ENCODE assay signal across 1 cellular context in the genomic region with DNA sequence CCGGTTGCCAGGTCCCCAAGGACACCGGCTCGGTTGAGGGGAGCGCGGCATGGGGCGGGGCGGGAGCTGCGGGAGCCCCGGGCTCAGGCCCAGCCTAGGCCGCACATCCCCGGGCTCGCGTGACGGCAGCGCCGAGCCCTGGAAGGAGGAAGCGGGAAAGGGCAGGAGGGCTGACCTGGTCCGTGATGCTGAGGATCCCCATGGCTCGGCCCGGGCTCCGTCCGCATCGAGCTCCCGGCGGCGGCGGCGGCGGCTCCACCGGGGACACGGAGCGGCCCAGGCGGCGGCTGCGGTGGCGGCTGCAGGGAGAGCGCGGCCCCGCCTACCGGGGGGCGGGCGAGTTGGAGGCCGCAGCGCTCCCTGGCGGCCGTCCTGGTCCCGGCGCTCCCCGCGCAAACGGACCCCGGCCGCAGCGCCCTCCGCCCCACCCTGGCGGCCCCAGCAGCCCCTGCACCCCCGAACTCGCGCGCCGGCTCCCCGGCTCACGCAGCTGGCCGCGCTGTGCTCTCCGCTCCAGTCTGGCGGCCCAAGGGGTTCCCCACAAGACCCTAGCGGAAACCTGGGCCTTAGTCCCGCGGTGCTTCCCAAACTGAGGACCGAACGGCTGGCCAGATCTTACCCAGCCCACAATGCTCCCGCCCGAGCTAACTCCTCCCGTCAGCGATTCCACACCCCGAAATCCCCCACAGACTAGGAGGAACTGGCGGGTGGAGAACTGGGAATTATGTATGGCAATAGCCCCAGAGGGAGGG.
TF ChIP-seq lines count a peak whose summit lies in the region.

A gene (minus strand): TSS at position 317 of the 752 bp plus-strand sequence. CDS start 115 bp downstream, at position 202.

TF ChIP-seq in H1, 55 proteins besides CTCF, POLR2A, EP300 and RAD21:
- peak; percentile 10; the same call in 1 of the 2 replicates for TF ChIP-seq YY1 (IDR thresholded peaks at IDR 0.05; ENCODE audit: low read depth, low read length)
- TF ChIP-seq SP4 (IDR thresholded peaks at IDR 0.05; ENCODE audit: low read length): no peak
- no peak for TF ChIP-seq MAFK (IDR thresholded peaks at IDR 0.05; ENCODE audit: low read depth, low read length)
- TF ChIP-seq CTBP2 (IDR thresholded peaks at IDR 0.05; ENCODE audit: borderline replicate concordance, insufficient read depth, insufficient read length, low read length): no peak
- peak; percentile 78 for TF ChIP-seq PHF8 (conservative IDR thresholded peaks at IDR 0.05; ENCODE audit: low read depth, low read length)
- peak in 1 of 2 experiments; percentile 34; a peak in 2 of 4 replicates for TF ChIP-seq SIN3A (conservative IDR thresholded peaks at IDR 0.05 in 1 of 2, IDR thresholded peaks at IDR 0.05 in 1 of 2; ENCODE audit: low read depth in 1 of 2, low read length in 2 of 2)
- TF ChIP-seq RBBP5 (IDR thresholded peaks at IDR 0.05; ENCODE audit: borderline replicate concordance, low read depth, low read length): no peak
- TF ChIP-seq SP1 (IDR thresholded peaks at IDR 0.05; ENCODE audit: low read depth, low read length): no peak; the same call in 1 of the 2 replicates
- no peak for TF ChIP-seq KDM5A (IDR thresholded peaks at IDR 0.05; ENCODE audit: low read length)
- TF ChIP-seq NANOG (IDR thresholded peaks at IDR 0.05; ENCODE audit: insufficient read depth, low read depth, low read length, poor library complexity, severe bottlenecking): peak; percentile 2
- 0 out of 2 replicates have a peak, but pooled peaks have one; percentile 5 for TF ChIP-seq CREB1 (IDR thresholded peaks at IDR 0.05)
- no peak for TF ChIP-seq ZNF274 (IDR thresholded peaks at IDR 0.05; ENCODE audit: borderline replicate concordance, extremely low read depth, low read length)
- no peak for TF ChIP-seq TCF12 (IDR thresholded peaks at IDR 0.05; ENCODE audit: low read depth, low read length)
- TF ChIP-seq SUZ12 (IDR thresholded peaks at IDR 0.05; ENCODE audit: low read length): no peak
- no peak for TF ChIP-seq RNF2 (IDR thresholded peaks at IDR 0.05; ENCODE audit: borderline replicate concordance, low read depth, low read length, missing control alignments, poor library complexity, severe bottlenecking)
- no peak for TF ChIP-seq SIX5 (IDR thresholded peaks at IDR 0.05; ENCODE audit: low read depth, low read length)
- TF ChIP-seq FOSL1 (IDR thresholded peaks at IDR 0.05; ENCODE audit: insufficient read depth, low read depth, low read length): no peak
- no peak for TF ChIP-seq JUN (IDR thresholded peaks at IDR 0.05; ENCODE audit: low read depth, low read length)
- TF ChIP-seq, protein P1, sequence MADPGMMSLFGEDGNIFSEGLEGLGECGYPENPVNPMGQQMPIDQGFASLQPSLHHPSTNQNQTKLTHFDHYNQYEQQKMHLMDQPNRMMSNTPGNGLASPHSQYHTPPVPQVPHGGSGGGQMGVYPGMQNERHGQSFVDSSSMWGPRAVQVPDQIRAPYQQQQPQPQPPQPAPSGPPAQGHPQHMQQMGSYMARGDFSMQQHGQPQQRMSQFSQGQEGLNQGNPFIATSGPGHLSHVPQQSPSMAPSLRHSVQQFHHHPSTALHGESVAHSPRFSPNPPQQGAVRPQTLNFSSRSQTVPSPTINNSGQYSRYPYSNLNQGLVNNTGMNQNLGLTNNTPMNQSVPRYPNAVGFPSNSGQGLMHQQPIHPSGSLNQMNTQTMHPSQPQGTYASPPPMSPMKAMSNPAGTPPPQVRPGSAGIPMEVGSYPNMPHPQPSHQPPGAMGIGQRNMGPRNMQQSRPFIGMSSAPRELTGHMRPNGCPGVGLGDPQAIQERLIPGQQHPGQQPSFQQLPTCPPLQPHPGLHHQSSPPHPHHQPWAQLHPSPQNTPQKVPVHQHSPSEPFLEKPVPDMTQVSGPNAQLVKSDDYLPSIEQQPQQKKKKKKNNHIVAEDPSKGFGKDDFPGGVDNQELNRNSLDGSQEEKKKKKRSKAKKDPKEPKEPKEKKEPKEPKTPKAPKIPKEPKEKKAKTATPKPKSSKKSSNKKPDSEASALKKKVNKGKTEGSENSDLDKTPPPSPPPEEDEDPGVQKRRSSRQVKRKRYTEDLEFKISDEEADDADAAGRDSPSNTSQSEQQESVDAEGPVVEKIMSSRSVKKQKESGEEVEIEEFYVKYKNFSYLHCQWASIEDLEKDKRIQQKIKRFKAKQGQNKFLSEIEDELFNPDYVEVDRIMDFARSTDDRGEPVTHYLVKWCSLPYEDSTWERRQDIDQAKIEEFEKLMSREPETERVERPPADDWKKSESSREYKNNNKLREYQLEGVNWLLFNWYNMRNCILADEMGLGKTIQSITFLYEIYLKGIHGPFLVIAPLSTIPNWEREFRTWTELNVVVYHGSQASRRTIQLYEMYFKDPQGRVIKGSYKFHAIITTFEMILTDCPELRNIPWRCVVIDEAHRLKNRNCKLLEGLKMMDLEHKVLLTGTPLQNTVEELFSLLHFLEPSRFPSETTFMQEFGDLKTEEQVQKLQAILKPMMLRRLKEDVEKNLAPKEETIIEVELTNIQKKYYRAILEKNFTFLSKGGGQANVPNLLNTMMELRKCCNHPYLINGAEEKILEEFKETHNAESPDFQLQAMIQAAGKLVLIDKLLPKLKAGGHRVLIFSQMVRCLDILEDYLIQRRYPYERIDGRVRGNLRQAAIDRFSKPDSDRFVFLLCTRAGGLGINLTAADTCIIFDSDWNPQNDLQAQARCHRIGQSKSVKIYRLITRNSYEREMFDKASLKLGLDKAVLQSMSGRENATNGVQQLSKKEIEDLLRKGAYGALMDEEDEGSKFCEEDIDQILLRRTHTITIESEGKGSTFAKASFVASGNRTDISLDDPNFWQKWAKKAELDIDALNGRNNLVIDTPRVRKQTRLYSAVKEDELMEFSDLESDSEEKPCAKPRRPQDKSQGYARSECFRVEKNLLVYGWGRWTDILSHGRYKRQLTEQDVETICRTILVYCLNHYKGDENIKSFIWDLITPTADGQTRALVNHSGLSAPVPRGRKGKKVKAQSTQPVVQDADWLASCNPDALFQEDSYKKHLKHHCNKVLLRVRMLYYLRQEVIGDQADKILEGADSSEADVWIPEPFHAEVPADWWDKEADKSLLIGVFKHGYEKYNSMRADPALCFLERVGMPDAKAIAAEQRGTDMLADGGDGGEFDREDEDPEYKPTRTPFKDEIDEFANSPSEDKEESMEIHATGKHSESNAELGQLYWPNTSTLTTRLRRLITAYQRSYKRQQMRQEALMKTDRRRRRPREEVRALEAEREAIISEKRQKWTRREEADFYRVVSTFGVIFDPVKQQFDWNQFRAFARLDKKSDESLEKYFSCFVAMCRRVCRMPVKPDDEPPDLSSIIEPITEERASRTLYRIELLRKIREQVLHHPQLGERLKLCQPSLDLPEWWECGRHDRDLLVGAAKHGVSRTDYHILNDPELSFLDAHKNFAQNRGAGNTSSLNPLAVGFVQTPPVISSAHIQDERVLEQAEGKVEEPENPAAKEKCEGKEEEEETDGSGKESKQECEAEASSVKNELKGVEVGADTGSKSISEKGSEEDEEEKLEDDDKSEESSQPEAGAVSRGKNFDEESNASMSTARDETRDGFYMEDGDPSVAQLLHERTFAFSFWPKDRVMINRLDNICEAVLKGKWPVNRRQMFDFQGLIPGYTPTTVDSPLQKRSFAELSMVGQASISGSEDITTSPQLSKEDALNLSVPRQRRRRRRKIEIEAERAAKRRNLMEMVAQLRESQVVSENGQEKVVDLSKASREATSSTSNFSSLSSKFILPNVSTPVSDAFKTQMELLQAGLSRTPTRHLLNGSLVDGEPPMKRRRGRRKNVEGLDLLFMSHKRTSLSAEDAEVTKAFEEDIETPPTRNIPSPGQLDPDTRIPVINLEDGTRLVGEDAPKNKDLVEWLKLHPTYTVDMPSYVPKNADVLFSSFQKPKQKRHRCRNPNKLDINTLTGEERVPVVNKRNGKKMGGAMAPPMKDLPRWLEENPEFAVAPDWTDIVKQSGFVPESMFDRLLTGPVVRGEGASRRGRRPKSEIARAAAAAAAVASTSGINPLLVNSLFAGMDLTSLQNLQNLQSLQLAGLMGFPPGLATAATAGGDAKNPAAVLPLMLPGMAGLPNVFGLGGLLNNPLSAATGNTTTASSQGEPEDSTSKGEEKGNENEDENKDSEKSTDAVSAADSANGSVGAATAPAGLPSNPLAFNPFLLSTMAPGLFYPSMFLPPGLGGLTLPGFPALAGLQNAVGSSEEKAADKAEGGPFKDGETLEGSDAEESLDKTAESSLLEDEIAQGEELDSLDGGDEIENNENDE (IDR thresholded peaks at IDR 0.05; ENCODE audit: insufficient replicate concordance, low read length): no peak
- no peak for TF ChIP-seq TBP (IDR thresholded peaks at IDR 0.05; ENCODE audit: low read depth, low read length)
- TF ChIP-seq, protein P2, sequence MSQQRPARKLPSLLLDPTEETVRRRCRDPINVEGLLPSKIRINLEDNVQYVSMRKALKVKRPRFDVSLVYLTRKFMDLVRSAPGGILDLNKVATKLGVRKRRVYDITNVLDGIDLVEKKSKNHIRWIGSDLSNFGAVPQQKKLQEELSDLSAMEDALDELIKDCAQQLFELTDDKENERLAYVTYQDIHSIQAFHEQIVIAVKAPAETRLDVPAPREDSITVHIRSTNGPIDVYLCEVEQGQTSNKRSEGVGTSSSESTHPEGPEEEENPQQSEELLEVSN (IDR thresholded peaks at IDR 0.05): no peak
- TF ChIP-seq SP2 (IDR thresholded peaks at IDR 0.05; ENCODE audit: low read length): no peak
- TF ChIP-seq TAF7 (optimal IDR thresholded peaks at IDR 0.05; ENCODE audit: borderline replicate concordance, low read depth, low read length): no peak
- no peak for TF ChIP-seq KDM1A (IDR thresholded peaks at IDR 0.05; ENCODE audit: borderline replicate concordance, low read length)
- no peak for TF ChIP-seq EGR1 (IDR thresholded peaks at IDR 0.05; ENCODE audit: borderline replicate concordance, low read depth, low read length)
- TF ChIP-seq CBX8 (IDR thresholded peaks at IDR 0.05; ENCODE audit: borderline replicate concordance, low read depth, low read length): no peak
- no peak for TF ChIP-seq RXRA (IDR thresholded peaks at IDR 0.05; ENCODE audit: insufficient read depth, low read depth, low read length)
- no peak for TF ChIP-seq RFX5 (IDR thresholded peaks at IDR 0.05; ENCODE audit: borderline replicate concordance, low read depth, low read length)
- TF ChIP-seq CHD1 (IDR thresholded peaks at IDR 0.05; ENCODE audit: low read depth, low read length): no peak
- TF ChIP-seq JUND (IDR thresholded peaks at IDR 0.05; ENCODE audit: low read length): no peak
- TF ChIP-seq EZH2 (IDR thresholded peaks at IDR 0.05; ENCODE audit: low read depth, low read length, severe bottlenecking): no peak
- peak; percentile 77 for TF ChIP-seq KDM4A (IDR thresholded peaks at IDR 0.05; ENCODE audit: low read depth, low read length, severe bottlenecking)
- no peak for TF ChIP-seq SIRT6 (IDR thresholded peaks at IDR 0.05; ENCODE audit: low read length)
- TF ChIP-seq TEAD4 (IDR thresholded peaks at IDR 0.05; ENCODE audit: low read depth, low read length): no peak
- TF ChIP-seq, protein P3, sequence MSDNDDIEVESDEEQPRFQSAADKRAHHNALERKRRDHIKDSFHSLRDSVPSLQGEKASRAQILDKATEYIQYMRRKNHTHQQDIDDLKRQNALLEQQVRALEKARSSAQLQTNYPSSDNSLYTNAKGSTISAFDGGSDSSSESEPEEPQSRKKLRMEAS (IDR thresholded peaks at IDR 0.05): peak; percentile 5; the same call in 1 of the 2 replicates
- no peak for TF ChIP-seq GTF2F1 (IDR thresholded peaks at IDR 0.05; ENCODE audit: borderline replicate concordance, low read depth, low read length)
- no peak for TF ChIP-seq POU5F1 (IDR thresholded peaks at IDR 0.05; ENCODE audit: low read depth, low read length)
- no peak; the same call in 1 of the 2 replicates for TF ChIP-seq TAF1 (IDR thresholded peaks at IDR 0.05; ENCODE audit: low read depth, low read length)
- TF ChIP-seq BCL11A (IDR thresholded peaks at IDR 0.05; ENCODE audit: low read depth in 2 of 2, low read length in 2 of 2): no peak
- TF ChIP-seq GABPA (IDR thresholded peaks at IDR 0.05; ENCODE audit: borderline replicate concordance, insufficient read depth, low read length): peak; percentile 28; the same call in 1 of the 2 replicates
- TF ChIP-seq, protein P4, sequence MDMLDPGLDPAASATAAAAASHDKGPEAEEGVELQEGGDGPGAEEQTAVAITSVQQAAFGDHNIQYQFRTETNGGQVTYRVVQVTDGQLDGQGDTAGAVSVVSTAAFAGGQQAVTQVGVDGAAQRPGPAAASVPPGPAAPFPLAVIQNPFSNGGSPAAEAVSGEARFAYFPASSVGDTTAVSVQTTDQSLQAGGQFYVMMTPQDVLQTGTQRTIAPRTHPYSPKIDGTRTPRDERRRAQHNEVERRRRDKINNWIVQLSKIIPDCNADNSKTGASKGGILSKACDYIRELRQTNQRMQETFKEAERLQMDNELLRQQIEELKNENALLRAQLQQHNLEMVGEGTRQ (IDR thresholded peaks at IDR 0.05; ENCODE audit: low read length): no peak
- peak in 1 of 2 experiments; percentile 13; a peak in 1 of 4 replicates for TF ChIP-seq HDAC2 (IDR thresholded peaks at IDR 0.05; ENCODE audit: borderline replicate concordance in 1 of 2, low read depth in 2 of 2, low read length in 2 of 2)
- no peak for TF ChIP-seq CHD2 (IDR thresholded peaks at IDR 0.05; ENCODE audit: low read length)
- TF ChIP-seq, protein P5, sequence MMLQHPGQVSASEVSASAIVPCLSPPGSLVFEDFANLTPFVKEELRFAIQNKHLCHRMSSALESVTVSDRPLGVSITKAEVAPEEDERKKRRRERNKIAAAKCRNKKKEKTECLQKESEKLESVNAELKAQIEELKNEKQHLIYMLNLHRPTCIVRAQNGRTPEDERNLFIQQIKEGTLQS (IDR thresholded peaks at IDR 0.05; ENCODE audit: insufficient read depth, low read depth, low read length): no peak
- TF ChIP-seq BRCA1 (IDR thresholded peaks at IDR 0.05; ENCODE audit: low read depth, low read length): no peak
- peak; percentile 67 for TF ChIP-seq SAP30 (IDR thresholded peaks at IDR 0.05; ENCODE audit: insufficient read depth, insufficient replicate concordance, low read length)
- TF ChIP-seq ASH2L (IDR thresholded peaks at IDR 0.05; ENCODE audit: low read length): no peak
- TF ChIP-seq CEBPB (IDR thresholded peaks at IDR 0.05; ENCODE audit: low read depth, low read length): no peak
- TF ChIP-seq, protein P6, sequence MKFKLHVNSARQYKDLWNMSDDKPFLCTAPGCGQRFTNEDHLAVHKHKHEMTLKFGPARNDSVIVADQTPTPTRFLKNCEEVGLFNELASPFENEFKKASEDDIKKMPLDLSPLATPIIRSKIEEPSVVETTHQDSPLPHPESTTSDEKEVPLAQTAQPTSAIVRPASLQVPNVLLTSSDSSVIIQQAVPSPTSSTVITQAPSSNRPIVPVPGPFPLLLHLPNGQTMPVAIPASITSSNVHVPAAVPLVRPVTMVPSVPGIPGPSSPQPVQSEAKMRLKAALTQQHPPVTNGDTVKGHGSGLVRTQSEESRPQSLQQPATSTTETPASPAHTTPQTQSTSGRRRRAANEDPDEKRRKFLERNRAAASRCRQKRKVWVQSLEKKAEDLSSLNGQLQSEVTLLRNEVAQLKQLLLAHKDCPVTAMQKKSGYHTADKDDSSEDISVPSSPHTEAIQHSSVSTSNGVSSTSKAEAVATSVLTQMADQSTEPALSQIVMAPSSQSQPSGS (IDR thresholded peaks at IDR 0.05; ENCODE audit: low read length): no peak
- TF ChIP-seq NRF1 (IDR thresholded peaks at IDR 0.05; ENCODE audit: low read depth, low read length): no peak
- no peak for TF ChIP-seq HDAC6 (IDR thresholded peaks at IDR 0.05; ENCODE audit: low read depth, low read length)
- no peak for TF ChIP-seq CBX5 (IDR thresholded peaks at IDR 0.05; ENCODE audit: low read depth, low read length)
- peak; percentile 61; the same call in 1 of the 2 replicates for TF ChIP-seq BACH1 (IDR thresholded peaks at IDR 0.05; ENCODE audit: low read length)
- TF ChIP-seq SRF (IDR thresholded peaks at IDR 0.05; ENCODE audit: low read depth, low read length): no peak
- TF ChIP-seq POLR2AphosphoS5 (IDR thresholded peaks at IDR 0.05; ENCODE audit: low read depth, low read length): no peak
TF ChIP-seq in H1: peak in this region for 11.
